In genomic region chr4:112289407-112290253, GRCh38 we compare ENCODE assay signal across 16 cellular contexts. TPM values are rescaled to one million over a fixed set of nuclear protein-coding genes. Genes with fewer than 3 reads are reported as not detected.
DNase-seq lines count a peak whose midpoint lies in the region; ATAC-seq, FAIRE-seq and TF ChIP-seq lines count a peak whose summit lies in the region.
"Had no signal": no experiment of that assay in that cellular context is flagged by ENCODE, and none has a peak within 500 bp of the region (broad histone marks: within the 10 kb centered on the region; RNA-seq: fewer than 3 reads in every experiment).

No MANE protein-coding gene starts in this region.

- FAIRE-seq in GM12892 (lab: Jason Lieb, UNC), result peak; percentile 82

- peaks cover 0 to 5% of the 10 kb centered on the region in 2 donors for H3K4me1 ChIP-seq in thyroid gland
- H3K4me1 ChIP-seq: breast epithelium had no signal

- TF ChIP-seq POLR2A in GM12892 (IDR thresholded peaks at IDR 0.05; ENCODE audit: low read depth, low read length), result no peak
- no peak for TF ChIP-seq POLR2A in thyroid gland (IDR thresholded peaks at IDR 0.05)

- no peak for TF ChIP-seq CTCF in thyroid gland (IDR thresholded peaks at IDR 0.05)

- intact Hi-C loops in thyroid gland (cut with DNase I), result no loop called here

- no peak overlapping the region for H3K4me3 ChIP-seq in thyroid gland (replicated peaks in 1 of 3)
- H3K4me3 ChIP-seq: breast epithelium, hepatocyte, Peyer's patch had no signal

- WGBS in thyroid gland, 2 donors, result 78 to 82% methylated on average over 10 of the region's 10 CpGs

- no peak overlapping the region for H3K27ac ChIP-seq in thyroid gland
- H3K27ac ChIP-seq in caudate nucleus (ENCODE audit: low read depth, low read length), result no peak overlapping the region
- H3K27ac ChIP-seq: breast epithelium, hepatocyte had no signal

- no peaks in the 10 kb centered on the region for H3K9me3 Mint-ChIP-seq in T-helper 2 cell treated with Interferon-gamma antibody and Interleukin-4, amounts not matched to agents 5 μg/mL and 100 μg/mL, for 36 hours
- peaks cover 4% of the 10 kb centered on the region for H3K9me3 Mint-ChIP-seq in memory B cell

- H3K27me3 ChIP-seq in thyroid gland, result no peaks in the 10 kb centered on the region
- H3K27me3 ChIP-seq: breast epithelium, hepatocyte, Peyer's patch had no signal

- no peak for ATAC-seq in T-helper 17 cell
- ATAC-seq in memory B cell (ENCODE audit: low read depth), result no peak
- ATAC-seq in HG03139 (IDR thresholded peaks at IDR 0.05; ENCODE audit: unreplicated experiment), result no peak

- no peaks in the 10 kb centered on the region for H3K36me3 ChIP-seq in thyroid gland
- H3K36me3 ChIP-seq: breast epithelium, Peyer's patch had no signal

- H3K27ac Mint-ChIP-seq in T-helper 2 cell treated with Interferon-gamma antibody and Interleukin-4, amounts not matched to agents 5 μg/mL and 100 μg/mL, for 36 hours, result peak overlapping the region; percentile 76
- peak overlapping the region; percentile 99 for H3K27ac Mint-ChIP-seq in T-helper 17 cell
- H3K27ac Mint-ChIP-seq in memory B cell, result peak overlapping the region; percentile 97

- no peak for DNase-seq in T-helper 2 cell treated with Interferon-gamma antibody and Interleukin-4, amounts not matched to agents 5 μg/mL and 100 μg/mL, for 36 hours (ENCODE audit: low spot score)
- no peak for DNase-seq in T-helper 2 cell
- DNase-seq in GM12892 (ENCODE audit: insufficient read length), result no peak
- no peak for DNase-seq in T-helper 17 cell
- DNase-seq in memory B cell (ENCODE audit: low spot score in 2 of 2), result no peak
- DNase-seq in thyroid gland, result no peak
- DNase-seq in caudate nucleus (lab: John Stamatoyannopoulos, UW), result no peak
- DNase-seq: 8988T, activated gamma-delta T cell treated with Interleukin-2 at 50 U/mL for 16 hours, NCI-H187 treated with DMSO at 0.1 percent for 48 hours, NCI-H524 treated with DMSO at 0.1 percent for 48 hours had no signal

- peaks cover 42% of the 10 kb centered on the region for H3K4me1 Mint-ChIP-seq in T-helper 2 cell treated with Interferon-gamma antibody and Interleukin-4, amounts not matched to agents 5 μg/mL and 100 μg/mL, for 36 hours (ENCODE audit: low read depth)
- H3K4me1 Mint-ChIP-seq in T-helper 17 cell (peaks cover 43% of the 10 kb centered on the region), memory B cell (peaks cover 31% of the 10 kb centered on the region)

- H3K9me3 ChIP-seq in T-helper 17 cell (ENCODE audit: control insufficient read depth, low read length, poor library complexity, severe bottlenecking) (no peaks in the 10 kb centered on the region), thyroid gland (no peaks in the 10 kb centered on the region)
- H3K9me3 ChIP-seq: breast epithelium, Peyer's patch had no signal

- H3K27me3 Mint-ChIP-seq in T-helper 2 cell treated with Interferon-gamma antibody and Interleukin-4, amounts not matched to agents 5 μg/mL and 100 μg/mL, for 36 hours (ENCODE audit: low read depth), result no peaks in the 10 kb centered on the region
- H3K27me3 Mint-ChIP-seq in T-helper 17 cell, result no peaks in the 10 kb centered on the region
- no peaks in the 10 kb centered on the region for H3K27me3 Mint-ChIP-seq in memory B cell

- peaks cover 5% of the 10 kb centered on the region for H3K36me3 Mint-ChIP-seq in T-helper 2 cell treated with Interferon-gamma antibody and Interleukin-4, amounts not matched to agents 5 μg/mL and 100 μg/mL, for 36 hours (ENCODE audit: low read depth)
- no peaks in the 10 kb centered on the region for H3K36me3 Mint-ChIP-seq in T-helper 17 cell (ENCODE audit: low read depth)
- peaks cover 2% of the 10 kb centered on the region for H3K36me3 Mint-ChIP-seq in memory B cell

- H3K4me3 Mint-ChIP-seq in T-helper 2 cell treated with Interferon-gamma antibody and Interleukin-4, amounts not matched to agents 5 μg/mL and 100 μg/mL, for 36 hours, result peak overlapping the region; percentile 62
- H3K4me3 Mint-ChIP-seq in T-helper 17 cell, result peak overlapping the region; percentile 77
- peak overlapping the region; percentile 76 for H3K4me3 Mint-ChIP-seq in memory B cell

RNA-seq across cellular contexts. Expression of gene TIFA, which starts 3.9 kb away (rescaled TPM):
- 93.0 TPM for polyA plus RNA-seq in GM12892 (2012; ENCODE audit: missing spikeins)
- total RNA-seq in T-helper 17 cell (10 to 100 TPM; 38.4 to 98.7 TPM), thyroid gland (10 to 100 TPM; 18.8 to 26.1 (median 21.0) TPM)

RNA-seq across cellular contexts. Expression of gene ALPK1, which starts 7.5 kb away (rescaled TPM):
- polyA plus RNA-seq in GM12892 (2012; ENCODE audit: missing spikeins), result 22.0 TPM
- 10 to 100 TPM in 1 of 2 donors, 1 to 10 TPM in 1; 7.1 to 18.2 TPM for total RNA-seq in T-helper 17 cell
- total RNA-seq in thyroid gland, result 10 to 100 TPM; 27.9 to 46.2 (median 32.7) TPM
- total RNA-seq: G401 had no signal

RNA-seq across cellular contexts. Expression of gene AP1AR, which starts 58.0 kb away (rescaled TPM):
- 15.9 TPM for polyA plus RNA-seq in GM12892 (2012; ENCODE audit: missing spikeins)
- total RNA-seq in T-helper 17 cell, result 10 to 100 TPM; 10.4 to 15.2 TPM
- total RNA-seq in thyroid gland, result 10 to 100 TPM; 15.0 to 20.4 (median 16.6) TPM
